30 cellular contexts compared by ENCODE assay signal in genomic region chr2:169640104-169640503, GRCh38. TPM values are rescaled to one million over a fixed set of nuclear protein-coding genes. Genes with fewer than 3 reads are reported as not detected.
"Had no signal": no experiment of that assay in that cellular context is flagged by ENCODE, and none has a peak within 500 bp of the region (broad histone marks: within the 10 kb centered on the region; RNA-seq: fewer than 3 reads in every experiment).

No MANE protein-coding gene starts in this region.

- H3K27me3 ChIP-seq: ascending aorta, cardiac muscle cell had no signal

- H3K4me1 ChIP-seq: ascending aorta had no signal

- DNase-seq: activated B cell treated with CpG ODN at 0.5 μM for 24 hours; activated CD4-positive, alpha-beta memory T cell treated with anti-CD3 and anti-CD28 coated beads, Interleukin-2, amount 10 ng/mL, durations not matched to agents 7 days and 5 days; activated CD4-positive, alpha-beta T cell treated with anti-CD3 and anti-CD28 coated beads for 4 hours; activated CD4-positive, alpha-beta T cell treated with anti-CD3 and anti-CD28 coated beads, Interleukin-2, amount 10 ng/mL, durations not matched to agents 7 days and 5 days; activated CD4-positive, alpha-beta T cell treated with anti-CD3 and anti-CD28 coated beads, Interleukin-2, amount 50 U/mL, for 48 hours; activated CD4-positive, CD25-positive, alpha-beta regulatory T cell treated with anti-CD3 and anti-CD28 coated beads, Interleukin-2, amount 50 U/mL, for 72 hours; activated CD8-positive, alpha-beta memory T cell treated with anti-CD3 and anti-CD28 coated beads for 24 hours; activated CD8-positive, alpha-beta memory T cell treated with anti-CD3 and anti-CD28 coated beads, Interleukin-2, amount 10 ng/mL, durations not matched to agents 7 days and 5 days; activated CD8-positive, alpha-beta memory T cell treated with anti-CD3 and anti-CD28 coated beads, Interleukin-2, amount 50 U/mL, for 48 hours; activated CD8-positive, alpha-beta T cell treated with anti-CD3 and anti-CD28 coated beads, Interleukin-2, amount 10 ng/mL, durations not matched to agents 7 days and 5 days; activated effector memory CD4-positive, alpha-beta T cell treated with Interleukin-2 at 50 U/mL for 16 hours; activated gamma-delta T cell; activated naive CD4-positive, alpha-beta T cell treated with anti-CD3 and anti-CD28 coated beads, Interleukin-2, amount 10 ng/mL, durations not matched to agents 7 days and 5 days; activated naive CD4-positive, alpha-beta T cell treated with Interleukin-2 at 50 U/mL for 16 hours; activated naive CD8-positive, alpha-beta T cell treated with anti-CD3 and anti-CD28 coated beads, Interleukin-2, amount 10 ng/mL, durations not matched to agents 7 days and 5 days; activated naive CD8-positive, alpha-beta T cell treated with anti-CD3 and anti-CD28 coated beads, Interleukin-2, amount 50 U/mL, for 24 hours; activated T-cell treated with anti-CD3 and anti-CD28 coated beads, Interleukin-2, amount 50 U/mL, for 24 hours; activated T-cell treated with anti-CD3 and anti-CD28 coated beads, Interleukin-2, amount 50 U/mL, for 48 hours; amygdala; anterior cingulate cortex; caudate nucleus; cerebellar nuclear complex; T-helper 1 cell; T-helper 2 cell; T-helper 9 cell had no signal

- ATAC-seq: activated CD8-positive, alpha-beta memory T cell treated with anti-CD3 and anti-CD28 coated beads, Interleukin-2, amount 10 ng/mL, durations not matched to agents 7 days and 5 days; activated CD8-positive, alpha-beta T cell treated with anti-CD3 and anti-CD28 coated beads, Interleukin-2, amount 10 ng/mL, durations not matched to agents 7 days and 5 days; activated naive CD8-positive, alpha-beta T cell treated with anti-CD3 and anti-CD28 coated beads, Interleukin-2, amount 50 U/mL, for 24 hours had no signal

- H3K27ac ChIP-seq: ascending aorta, cardiac muscle cell, VCaP had no signal

- FAIRE-seq: bronchial epithelial cell had no signal

- H3K9me3 ChIP-seq: ascending aorta had no signal

- H3K4me3 ChIP-seq: ascending aorta, cardiac muscle cell had no signal

RNA-seq across cellular contexts. Expression of gene CFAP210, which starts 54.1 kb away (rescaled TPM):
- total RNA-seq: activated B cell treated with CpG ODN at 0.5 μM for 24 hours; activated CD4-positive, alpha-beta memory T cell treated with anti-CD3 and anti-CD28 coated beads, Interleukin-2, amount 10 ng/mL, durations not matched to agents 7 days and 5 days; activated CD4-positive, alpha-beta T cell treated with anti-CD3 and anti-CD28 coated beads, Interleukin-2, amount 10 ng/mL, durations not matched to agents 7 days and 5 days; activated CD8-positive, alpha-beta memory T cell treated with anti-CD3 and anti-CD28 coated beads, Interleukin-2, amount 10 ng/mL, durations not matched to agents 7 days and 5 days; activated CD8-positive, alpha-beta T cell treated with anti-CD3 and anti-CD28 coated beads, Interleukin-2, amount 10 ng/mL, durations not matched to agents 7 days and 5 days; activated naive CD8-positive, alpha-beta T cell treated with anti-CD3 and anti-CD28 coated beads, Interleukin-2, amount 10 ng/mL, durations not matched to agents 7 days and 5 days; activated T-helper 2 cell treated with anti-CD3 and anti-CD28 coated beads, Interferon-gamma antibody, Interleukin-2, Interleukin-4, amounts not matched to agents 10 μg/mL and 5 μg/mL and 100 μg/mL, durations not matched to agents 14 hours and 24 hours and 36 hours; ascending aorta; bronchial epithelial cell; cardiac muscle cell had no signal

RNA-seq across cellular contexts. Expression of gene PHOSPHO2, which starts 54.2 kb away (rescaled TPM):
- total RNA-seq: ascending aorta had no signal
